29 cellular contexts compared by ENCODE assay signal in the genomic region with DNA sequence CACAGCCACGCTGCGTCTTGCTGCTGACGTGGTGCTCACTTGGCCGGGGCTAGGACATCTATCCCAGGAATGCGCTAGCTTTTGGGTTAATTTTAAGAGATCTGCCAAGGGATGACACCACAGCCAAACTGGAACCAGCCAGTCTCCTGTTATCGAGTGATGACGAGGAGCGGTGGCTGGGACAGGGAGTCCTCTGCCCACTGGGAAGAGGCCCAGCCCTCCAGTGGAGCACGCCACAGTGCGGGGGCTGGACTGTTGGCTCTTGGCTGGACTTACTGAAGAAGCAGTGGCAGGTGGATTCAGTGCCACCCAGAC. TPM values are rescaled to one million over a fixed set of nuclear protein-coding genes. Genes with fewer than 3 reads are reported as not detected.
DNase-seq lines count a peak whose midpoint lies in the region; ATAC-seq and TF ChIP-seq lines count a peak whose summit lies in the region.
"Had no signal": no experiment of that assay in that cellular context is flagged by ENCODE, and none has a peak within 500 bp of the region (broad histone marks: within the 10 kb centered on the region; RNA-seq: fewer than 3 reads in every experiment).

No MANE protein-coding gene starts in this region.

- TF ChIP-seq CTCF in AG10803 (conservative IDR thresholded peaks at IDR 0.05; ENCODE audit: low read length) (no peak), endodermal cell (conservative IDR thresholded peaks at IDR 0.05) (no peak), neural crest cell (conservative IDR thresholded peaks at IDR 0.05) (no peak)

- peaks cover 9% of the 10 kb centered on the region for H3K36me3 Mint-ChIP-seq in endodermal cell (ENCODE audit: low read depth)
- H3K36me3 Mint-ChIP-seq in neural crest cell (ENCODE audit: low read depth) = peaks cover 4% of the 10 kb centered on the region

- in situ Hi-C loops in G401 (cut with HindIII; ENCODE audit: low sequenced_read_pairs) = no loop called here

- peaks cover 6% of the 10 kb centered on the region for H3K4me1 Mint-ChIP-seq in endodermal cell
- peaks cover 57% of the 10 kb centered on the region for H3K4me1 Mint-ChIP-seq in neural crest cell
- H3K4me1 Mint-ChIP-seq: memory B cell had no signal

- H3K27ac Mint-ChIP-seq in endodermal cell (peak overlapping the region; percentile 53), neural crest cell (ENCODE audit: unreplicated experiment) (peak overlapping the region; percentile 81)
- H3K27ac Mint-ChIP-seq: activated naive CD8-positive, alpha-beta T cell; memory B cell had no signal

- no peak for ATAC-seq in GM19395 (IDR thresholded peaks at IDR 0.05; ENCODE audit: unreplicated experiment)

- no peaks in the 10 kb centered on the region for H3K36me3 ChIP-seq in endodermal cell (ENCODE audit: control insufficient read depth, insufficient read depth, low read length)
- H3K36me3 ChIP-seq: ascending aorta, esophagus muscularis mucosa, Peyer's patch, SJCRH30, tibial nerve had no signal

- H3K27ac ChIP-seq in endodermal cell (ENCODE audit: low read depth, low read length) = no peak overlapping the region
- H3K27ac ChIP-seq: ascending aorta, esophagus muscularis mucosa, Peyer's patch, SJCRH30, tibial nerve, VCaP had no signal

- H3K9ac ChIP-seq in endodermal cell (ENCODE audit: extremely low read depth, low read length, poor library complexity, severe bottlenecking) = no peak overlapping the region

- H3K4me1 ChIP-seq in endodermal cell (ENCODE audit: control insufficient read depth, insufficient read depth, low read length) = no peaks in the 10 kb centered on the region
- H3K4me1 ChIP-seq: ascending aorta, Peyer's patch, SJCRH30 had no signal

- H3K4me3 Mint-ChIP-seq in endodermal cell (no peak overlapping the region), neural crest cell (peak overlapping the region; percentile 10)
- H3K4me3 Mint-ChIP-seq: activated naive CD8-positive, alpha-beta T cell; memory B cell had no signal

- DNase-seq in AG10803 (ENCODE audit: low read depth) (peak; percentile 15), G401 (ENCODE audit: low spot score) (peak; percentile 74), endodermal cell (no peak), neural crest cell (ENCODE audit: low read depth, low spot score) (no peak), medulla oblongata (ENCODE audit: extremely low spot score) (no peak), NCI-H1105 treated with DMSO at 0.1 percent for 48 hours (lab: John Stamatoyannopoulos, UW) (no peak), NCI-H82 treated with DMSO at 0.1 percent for 48 hours (lab: John Stamatoyannopoulos, UW; ENCODE audit: unreplicated experiment) (no peak)
- DNase-seq: ACHN; activated CD4-positive, alpha-beta T cell treated with anti-CD3 and anti-CD28 coated beads for 4 hours; activated effector memory CD4-positive, alpha-beta T cell treated with Interleukin-2 at 50 U/mL for 16 hours; activated T-cell treated with anti-CD3 and anti-CD28 coated beads, Interleukin-2, amount 50 U/mL, for 1 hour; dermis blood vessel endothelial cell; foreskin melanocyte; HCEC 1CT; Kasumi-1; NCI-H1436; NCI-H2081 treated with DMSO at 0.1 percent for 48 hours; NCI-H226; SJCRH30; stimulated activated CD4-positive, alpha-beta T cell treated with anti-CD3 and anti-CD28 coated beads, Interleukin-4, amount 100 ng/mL, for 24 hours; T-helper 9 cell had no signal

- no peaks in the 10 kb centered on the region for H3K27me3 Mint-ChIP-seq in endodermal cell (ENCODE audit: insufficient read depth)
- peaks cover 3% of the 10 kb centered on the region for H3K27me3 Mint-ChIP-seq in neural crest cell (ENCODE audit: low read depth)

- H3K9me3 ChIP-seq in endodermal cell (ENCODE audit: control insufficient read depth, low read length) = peaks cover 9% of the 10 kb centered on the region
- H3K9me3 ChIP-seq: SJCRH30 had no signal

- 95% methylated on average over 5 to 10 of the region's 10 CpGs for WGBS in endodermal cell (ENCODE audit: insufficient coverage in 1 of 2, insufficient read length in 1 of 2), 2 experiments

- H3K9me3 Mint-ChIP-seq in endodermal cell (no peaks in the 10 kb centered on the region), neural crest cell (peaks cover 8% of the 10 kb centered on the region)

- no peak overlapping the region for H3K4me3 ChIP-seq in AG10803 (ENCODE audit: low read length)
- no peak overlapping the region for H3K4me3 ChIP-seq in endodermal cell (ENCODE audit: low read length)
- H3K4me3 ChIP-seq: ascending aorta, esophagus muscularis mucosa, Peyer's patch, SJCRH30, tibial nerve had no signal

- H3K27me3 ChIP-seq in endodermal cell (ENCODE audit: control insufficient read depth, insufficient read depth, low read length, poor library complexity, severe bottlenecking) = no peaks in the 10 kb centered on the region
- H3K27me3 ChIP-seq: ascending aorta, Peyer's patch had no signal

RNA-seq across cellular contexts. Expression of a gene that starts 55.1 kb away (rescaled TPM):
- total RNA-seq in G401 (2014; rRNA removed; shearing (Covaris generic)) = 26.6 and 32.6 TPM in 2 replicates
- total RNA-seq in endodermal cell = 10 to 100 TPM; 59.9 to 82.5 TPM
- polyA plus RNA-seq in endodermal cell (2013, experiment 1 of 2) = 40.5 TPM
- 37.3 TPM for polyA plus RNA-seq in endodermal cell (2013, experiment 2 of 2)
- 53.9 and 55.7 TPM in 2 replicates for total RNA-seq in neural crest cell

Comparison
In these comparisons a context has a peak if more than half of its experiments do, and no peak if none do; other contexts are left out.
1. DNase-seq: peak in AG10803 (single experiment) and G401 (single experiment); none in endodermal cell (single experiment), neural crest cell (single experiment), medulla oblongata (single experiment), NCI-H1105 treated with DMSO at 0.1 percent for 48 hours (single experiment) and NCI-H82 treated with DMSO at 0.1 percent for 48 hours (single experiment).